8 cellular contexts compared by ENCODE assay signal in the genomic region with DNA sequence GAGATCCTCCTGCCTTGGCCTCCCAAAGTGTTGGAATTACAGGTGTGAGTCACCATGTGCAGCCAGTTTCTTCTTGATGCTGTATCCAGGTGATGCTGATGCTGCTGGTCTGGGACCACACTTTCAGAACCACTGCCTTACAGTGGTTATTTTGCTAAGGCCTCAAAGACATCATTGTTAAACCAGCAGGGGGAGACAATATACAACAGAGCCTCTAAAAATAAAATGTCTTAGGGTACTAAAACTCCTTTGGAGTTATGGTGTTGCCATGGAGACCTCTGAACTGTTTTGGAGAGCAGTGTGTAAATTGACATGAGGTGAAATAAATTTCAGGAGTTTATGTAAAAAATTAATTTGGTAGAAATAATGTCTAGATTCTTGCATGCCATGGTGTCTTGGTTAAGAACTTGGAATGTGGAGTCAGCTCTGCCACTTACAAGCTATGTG. TPM values are rescaled to one million over a fixed set of nuclear protein-coding genes. Genes with fewer than 3 reads are reported as not detected.
DNase-seq lines count a peak whose midpoint lies in the region; ATAC-seq and TF ChIP-seq lines count a peak whose summit lies in the region.

No MANE protein-coding gene starts in this region.

- H3K4me1 Mint-ChIP-seq in endodermal cell, result peaks cover 17% of the 10 kb centered on the region

- H4K20me1 ChIP-seq in BLaER1 treated with 17β-estradiol and CSF1 and Interleukin-3, amounts not matched to agents 10 nM and 100 nM, result no peaks in the 10 kb centered on the region

- peaks cover 25 to 44% (median 31%) of the 10 kb centered on the region in 10 experiments for H3K4me1 ChIP-seq in BLaER1 treated with 17β-estradiol and CSF1 and Interleukin-3, amounts not matched to agents 10 nM and 100 nM
- H3K4me1 ChIP-seq in endodermal cell (ENCODE audit: control insufficient read depth, insufficient read depth, low read length), result peaks cover 13% of the 10 kb centered on the region

- ATAC-seq in GM18498 (IDR thresholded peaks at IDR 0.05; ENCODE audit: unreplicated experiment), result peak; percentile 31

- H3K36me3 ChIP-seq in BLaER1 treated with 17β-estradiol and CSF1 and Interleukin-3, amounts not matched to agents 10 nM and 100 nM, result no peaks in the 10 kb centered on the region
- no peaks in the 10 kb centered on the region for H3K36me3 ChIP-seq in endodermal cell (ENCODE audit: control insufficient read depth, insufficient read depth, low read length)

- H3K9me3 ChIP-seq in BLaER1 treated with 17β-estradiol and CSF1 and Interleukin-3, amounts not matched to agents 10 nM and 100 nM (replicated peaks in 1 of 11), result no peaks in the 10 kb centered on the region
- no peaks in the 10 kb centered on the region for H3K9me3 ChIP-seq in endodermal cell (ENCODE audit: control insufficient read depth, low read length)

- H3K9me3 Mint-ChIP-seq in endodermal cell, result no peaks in the 10 kb centered on the region

- peak; percentile 15 to 44 for DNase-seq in NCI-H1930 (lab: John Stamatoyannopoulos, UW)
- DNase-seq in T-helper 9 cell, result peak; percentile 0
- no peak for DNase-seq in endodermal cell
- DNase-seq in midbrain (lab: John Stamatoyannopoulos, UW), result peak; percentile 65
- DNase-seq in HK-2 (ENCODE audit: unreplicated experiment), result no peak
- no peak for DNase-seq in UCSD-AML1 (lab: John Stamatoyannopoulos, UW; ENCODE audit: unreplicated experiment)

- H3K9ac ChIP-seq in BLaER1 treated with 17β-estradiol and CSF1 and Interleukin-3, amounts not matched to agents 10 nM and 100 nM, result peak overlapping the region in 2 of 11 experiments; percentile 73 to 82; a peak in 3 of 22 replicates
- H3K9ac ChIP-seq in endodermal cell (ENCODE audit: extremely low read depth, low read length, poor library complexity, severe bottlenecking), result peak overlapping the region; percentile 73

- peak overlapping the region; percentile 79 for H3K4me3 Mint-ChIP-seq in endodermal cell

- H3K4me3 ChIP-seq in BLaER1 treated with 17β-estradiol and CSF1 and Interleukin-3, amounts not matched to agents 10 nM and 100 nM, result peak overlapping the region in 3 of 10 experiments; percentile 67 to 72 (median 68); a peak in 3 of 20 replicates
- peak overlapping the region; percentile 87 for H3K4me3 ChIP-seq in endodermal cell (ENCODE audit: low read length)

- H3K27me3 Mint-ChIP-seq in endodermal cell (ENCODE audit: insufficient read depth), result peaks cover 26% of the 10 kb centered on the region

- H3K4me2 ChIP-seq in BLaER1 treated with 17β-estradiol and CSF1 and Interleukin-3, amounts not matched to agents 10 nM and 100 nM, result peak overlapping the region in 9 of 11 experiments; percentile 87 to 99 (median 93); a peak in 15 of 22 replicates

- H3K27ac Mint-ChIP-seq in endodermal cell, result peak overlapping the region; percentile 97

- H3K27me3 ChIP-seq in BLaER1 treated with 17β-estradiol and CSF1 and Interleukin-3, amounts not matched to agents 10 nM and 100 nM, result peaks cover 0 to 4% (median 0%) of the 10 kb centered on the region in 11 experiments; a peak in 4 of 22 replicates
- H3K27me3 ChIP-seq in endodermal cell (ENCODE audit: control insufficient read depth, insufficient read depth, low read length, poor library complexity, severe bottlenecking), result peaks cover 12% of the 10 kb centered on the region

- H3K27ac ChIP-seq in BLaER1 treated with 17β-estradiol and CSF1 and Interleukin-3, amounts not matched to agents 10 nM and 100 nM, result peak overlapping the region in 4 of 11 experiments; percentile 32 to 80 (median 55); a peak in 7 of 22 replicates
- H3K27ac ChIP-seq in endodermal cell (ENCODE audit: low read depth, low read length), result no peak overlapping the region

- H3K36me3 Mint-ChIP-seq in endodermal cell (ENCODE audit: low read depth), result peaks cover 5% of the 10 kb centered on the region

- peak; percentile 81 for TF ChIP-seq CTCF in endodermal cell (conservative IDR thresholded peaks at IDR 0.05)

RNA-seq across cellular contexts. Expression of gene ARG2, which starts 1.1 kb away (rescaled TPM):
- 10 to 100 TPM; 19.4 to 25.4 TPM for total RNA-seq in endodermal cell
- 17.2 TPM for polyA plus RNA-seq in endodermal cell (2013, experiment 1 of 2)
- 16.2 TPM for polyA plus RNA-seq in endodermal cell (2013, experiment 2 of 2)

RNA-seq across cellular contexts. Expression of gene PIGH, which starts 18.6 kb away (rescaled TPM):
- total RNA-seq in endodermal cell, result 1 to 10 TPM; 4.5 to 7.5 TPM
- polyA plus RNA-seq in endodermal cell (2013, experiment 1 of 2), result 20.4 TPM
- 17.6 TPM for polyA plus RNA-seq in endodermal cell (2013, experiment 2 of 2)

RNA-seq across cellular contexts. Expression of gene VTI1B, which starts 55.8 kb away (rescaled TPM):
- 100 to 1,000 TPM; 118 to 120 TPM for total RNA-seq in endodermal cell
- polyA plus RNA-seq in endodermal cell (2013, experiment 1 of 2), result 71.4 TPM
- 63.9 TPM for polyA plus RNA-seq in endodermal cell (2013, experiment 2 of 2)

Comparison
In these comparisons a context has a peak if more than half of its experiments do, and no peak if none do; other contexts are left out.
1. DNase-seq: peak in NCI-H1930 (2 of 2), T-helper 9 cell (single experiment) and midbrain (single experiment); none in endodermal cell (single experiment), HK-2 (single experiment) and UCSD-AML1 (single experiment).